30 cellular contexts compared by ENCODE assay signal in genomic region chr22:21573293-21573734, GRCh38. TPM values are rescaled to one million over a fixed set of nuclear protein-coding genes. Genes with fewer than 3 reads are reported as not detected.
DNase-seq lines count a peak whose midpoint lies in the region; ATAC-seq, FAIRE-seq and TF ChIP-seq lines count a peak whose summit lies in the region.
"Had no signal": no experiment of that assay in that cellular context is flagged by ENCODE, and none has a peak within 500 bp of the region (broad histone marks: within the 10 kb centered on the region; RNA-seq: fewer than 3 reads in every experiment).

No MANE protein-coding gene starts in this region.

- no peak for DNase-seq in CD4-positive, CD25-positive, alpha-beta regulatory T cell
- DNase-seq in DND-41 (no peak), K562 (ENCODE audit: extremely low read depth in 1 of 4, low spot score in 3 of 4) (no peak), mesenchymal stem cell (no peak), amygdala (lab: John Stamatoyannopoulos, UW) (no peak)
- no peak for DNase-seq in stimulated activated CD4-positive, alpha-beta T cell treated with anti-CD3 and anti-CD28 coated beads, Interleukin-1b, Interleukin-23, amount 100 ng/mL, for 48 hours
- DNase-seq: activated CD4-positive, CD25-positive, alpha-beta regulatory T cell treated with anti-CD3 and anti-CD28 coated beads, Interleukin-2, amount 50 U/mL, for 72 hours; activated gamma-delta T cell; activated naive CD8-positive, alpha-beta T cell treated with anti-CD3 and anti-CD28 coated beads, Interleukin-2, amount 10 ng/mL, durations not matched to agents 7 days and 5 days; activated T-cell treated with anti-CD3 and anti-CD28 coated beads for 4 hours; H9; Karpas-422; MV-4-11; NCI-H1436 treated with DMSO at 0.1 percent for 48 hours; NCI-H446; NCI-H774; sigmoid colon; stimulated activated CD4-positive, alpha-beta T cell treated with anti-CD3 and anti-CD28 coated beads, Interleukin-15, amount 100 ng/mL, for 24 hours; stimulated activated naive CD4-positive, alpha-beta T cell treated with Interleukin-2 at 50 U/mL for 16 hours had no signal

- H4K91ac ChIP-seq in mesenchymal stem cell (ENCODE audit: low read length), result no peak overlapping the region

- POLR2A ChIA-PET in K562 (lab: Yijun Ruan, JAX), result interaction anchor here (0.6 to 76.8 kb wide), 8 partner anchors 7 to 1617 kb away, joined by 3 to 4622 read pairs (median 4); partner anchors contain the start of genes CCDC116, PPIL2, SDF2L1 and UBE2L3

- H2BK12ac ChIP-seq in mesenchymal stem cell (ENCODE audit: low read length in 2 of 2), result no peak overlapping the region

- no peak overlapping the region for H3K18ac ChIP-seq in mesenchymal stem cell (ENCODE audit: low read depth in 1 of 2, low read length in 2 of 2)

- peaks cover 99% of the 10 kb centered on the region for H3K79me2 ChIP-seq in DND-41 (ENCODE audit: insufficient read depth, low read length)
- H3K79me2 ChIP-seq in K562 (ENCODE audit: control insufficient read depth, insufficient read depth, low read length), result peaks cover 100% of the 10 kb centered on the region

- CTCF ChIA-PET in K562 (lab: Yijun Ruan, JAX; ENCODE audit: low intra/inter-chr PET ratio), result no interaction called here

- peaks cover 44 to 88% (median 70%) of the 10 kb centered on the region in 4 donors for H3K4me1 Mint-ChIP-seq in CD4-positive, CD25-positive, alpha-beta regulatory T cell

- no peak overlapping the region for H3K27ac ChIP-seq in CD4-positive, CD25-positive, alpha-beta regulatory T cell (ENCODE audit: insufficient read depth, low read length, poor library complexity, severe bottlenecking)
- H3K27ac ChIP-seq in DND-41 (ENCODE audit: low read length), result no peak overlapping the region
- peak overlapping the region; percentile 2; the same call in 2 of the 3 replicates for H3K27ac ChIP-seq in K562 (ENCODE audit: extremely low read depth, low read depth, low read length)
- H3K27ac ChIP-seq in mesenchymal stem cell (ENCODE audit: low read length, poor library complexity, severe bottlenecking), result peak overlapping the region; percentile 14
- H3K27ac ChIP-seq: sigmoid colon had no signal

- H3K23ac ChIP-seq in mesenchymal stem cell (ENCODE audit: low read length in 2 of 2), result no peak overlapping the region

- no peaks in the 10 kb centered on the region for H3K79me1 ChIP-seq in mesenchymal stem cell (replicated peaks; ENCODE audit: low read length, poor library complexity, severe bottlenecking)

- no peaks in the 10 kb centered on the region for H3K27me3 ChIP-seq in CD4-positive, CD25-positive, alpha-beta regulatory T cell (ENCODE audit: control insufficient read depth, insufficient read depth, low read length)
- H3K27me3 ChIP-seq in DND-41 (ENCODE audit: insufficient read depth, low read length, poor library complexity) (no peaks in the 10 kb centered on the region), K562 (ENCODE audit: control insufficient read depth in 2 of 2, insufficient read depth in 2 of 2, low read length in 2 of 2) (no peaks in the 10 kb centered on the region), mesenchymal stem cell (ENCODE audit: control insufficient read depth in 1 of 2, insufficient read depth in 1 of 2, low read length in 2 of 2) (no peaks in the 10 kb centered on the region)
- H3K27me3 ChIP-seq: sigmoid colon had no signal

- no peak overlapping the region for H2AK5ac ChIP-seq in mesenchymal stem cell (ENCODE audit: low read length, severe bottlenecking)

- intact Hi-C loops in K562 (cut with micrococcal nuclease), result no loop called here

- FAIRE-seq in K562 (lab: Jason Lieb, UNC), result no peak
- FAIRE-seq: kidney, TTC549, urothelium cell line had no signal

- H3K27ac Mint-ChIP-seq in CD4-positive, CD25-positive, alpha-beta regulatory T cell, result peak overlapping the region in 1 of 3 donors; percentile 36

- H3K4me3 ChIP-seq in CD4-positive, CD25-positive, alpha-beta regulatory T cell (ENCODE audit: low read depth, low read length), result peak overlapping the region; percentile 15
- H3K4me3 ChIP-seq in DND-41 (ENCODE audit: low read depth in 1 of 2, low read length in 2 of 2), result no peak overlapping the region
- no peak overlapping the region for H3K4me3 ChIP-seq in K562
- no peak overlapping the region for H3K4me3 ChIP-seq in mesenchymal stem cell (ENCODE audit: insufficient read depth in 1 of 2, low read depth in 1 of 2, low read length in 2 of 2)
- H3K4me3 ChIP-seq: sigmoid colon had no signal

- ATAC-seq in CD4-positive, CD25-positive, alpha-beta regulatory T cell (ENCODE audit: low read depth in 2 of 2), result no peak
- no peak for ATAC-seq in DND-41 (ENCODE audit: insufficient read depth, low read depth)
- no peak for ATAC-seq in K562
- ATAC-seq in GM21390 (IDR thresholded peaks at IDR 0.05; ENCODE audit: unreplicated experiment), result no peak

- peaks cover 12% of the 10 kb centered on the region for H3K36me3 Mint-ChIP-seq in CD4-positive, CD25-positive, alpha-beta regulatory T cell

- TF ChIP-seq RAD21 in K562 (CRISPR knock-in tag; conservative IDR thresholded peaks at IDR 0.05 in 1 of 2, IDR thresholded peaks at IDR 0.05 in 1 of 2), result no peak

- no peak overlapping the region for H2BK120ac ChIP-seq in mesenchymal stem cell (ENCODE audit: low read depth, low read length)

- H4K8ac ChIP-seq in mesenchymal stem cell (ENCODE audit: low read length), result no peak overlapping the region

- TF ChIP-seq CTCF in DND-41 (IDR thresholded peaks at IDR 0.05; ENCODE audit: borderline replicate concordance, extremely low read depth, low read length, poor library complexity, severe bottlenecking) (no peak), K562 (IDR thresholded peaks at IDR 0.05 in 2 of 3, conservative IDR thresholded peaks at IDR 0.05 in 1 of 3; ENCODE audit: insufficient read depth in 2 of 3, low read depth in 1 of 3, low read length in 3 of 3) (no peak)

- H2BK15ac ChIP-seq in mesenchymal stem cell (ENCODE audit: low read depth, poor library complexity, severe bottlenecking), result no peak overlapping the region

- H3K4me2 ChIP-seq in DND-41 (ENCODE audit: insufficient read depth, low read length), result peak overlapping the region; percentile 24; the same call in 1 of the 2 replicates
- H3K4me2 ChIP-seq in K562 (ENCODE audit: insufficient read depth, low read length), result peak overlapping the region; percentile 31; the same call in 1 of the 2 replicates
- no peak overlapping the region for H3K4me2 ChIP-seq in mesenchymal stem cell (ENCODE audit: low read length, poor library complexity, severe bottlenecking)

- H3K9me3 ChIP-seq in CD4-positive, CD25-positive, alpha-beta regulatory T cell (ENCODE audit: control insufficient read depth in 2 of 2, low read length in 2 of 2), result no peaks in the 10 kb centered on the region
- H3K9me3 ChIP-seq in DND-41 (ENCODE audit: insufficient read depth, low read length, severe bottlenecking), result no peaks in the 10 kb centered on the region
- H3K9me3 ChIP-seq in K562 (replicated peaks; ENCODE audit: control insufficient read depth, insufficient read depth, low read depth, low read length), result no peaks in the 10 kb centered on the region
- H3K9me3 ChIP-seq in mesenchymal stem cell (ENCODE audit: control insufficient read depth, low read length), result no peaks in the 10 kb centered on the region
- H3K9me3 ChIP-seq: sigmoid colon had no signal

- in situ Hi-C loops in K562 (cut with MboI), result loop anchor here (5.0 to 10.0 kb wide), 2 partner anchors 36 to 59 kb away; no protein-coding TSS in a partner anchor

- no peak overlapping the region for H3K4me3 Mint-ChIP-seq in CD4-positive, CD25-positive, alpha-beta regulatory T cell
- H3K4me3 Mint-ChIP-seq: activated naive CD8-positive, alpha-beta T cell treated with anti-CD3 and anti-CD28 coated beads, Interleukin-2, amount 10 ng/mL, durations not matched to agents 7 days and 5 days; CD14-positive monocyte; H9 had no signal

- H3K9ac ChIP-seq in DND-41 (ENCODE audit: low read depth, low read length) (no peak overlapping the region), K562 (ENCODE audit: insufficient read depth in 1 of 2, low read depth in 2 of 2, low read length in 2 of 2) (peak overlapping the region in 1 of 2 experiments; percentile 65; a peak in 2 of 4 replicates), mesenchymal stem cell (ENCODE audit: low read length) (no peak overlapping the region)

- no peak overlapping the region for H2AFZ ChIP-seq in DND-41 (ENCODE audit: low read depth, low read length)
- H2AFZ ChIP-seq in K562 (ENCODE audit: low read depth, low read length), result no peak overlapping the region
- no peak overlapping the region for H2AFZ ChIP-seq in mesenchymal stem cell (ENCODE audit: low read depth, low read length)

- H3K9me1 ChIP-seq in K562 (ENCODE audit: control insufficient read depth, insufficient read depth, low read length), result peaks cover 45% of the 10 kb centered on the region

- H3K27me3 Mint-ChIP-seq in CD4-positive, CD25-positive, alpha-beta regulatory T cell, result no peaks in the 10 kb centered on the region
- H3K27me3 Mint-ChIP-seq: activated naive CD8-positive, alpha-beta T cell treated with anti-CD3 and anti-CD28 coated beads, Interleukin-2, amount 10 ng/mL, durations not matched to agents 7 days and 5 days; progenitor cell of endocrine pancreas had no signal

- TF ChIP-seq EP300 in K562 (IDR thresholded peaks at IDR 0.05; ENCODE audit: low read length), result no peak

- H3K14ac ChIP-seq in mesenchymal stem cell (ENCODE audit: low read length in 2 of 2), result no peak overlapping the region

- WGBS in K562 (ENCODE audit: insufficient coverage, low coverage, missing lambda C conversion rate), result 58% methylated on average over 6 of the region's 6 CpGs
- WGBS in mesenchymal stem cell, result 87% methylated on average over 6 of the region's 6 CpGs

- H3K9me3 Mint-ChIP-seq in CD4-positive, CD25-positive, alpha-beta regulatory T cell, result peaks cover 0 to 2% (median 0%) of the 10 kb centered on the region in 7 donors
- H3K9me3 Mint-ChIP-seq: activated naive CD8-positive, alpha-beta T cell treated with anti-CD3 and anti-CD28 coated beads, Interleukin-2, amount 10 ng/mL, durations not matched to agents 7 days and 5 days; CD14-positive monocyte; H9 had no signal

- H3K4ac ChIP-seq in mesenchymal stem cell (ENCODE audit: low read depth in 1 of 2, low read length in 2 of 2), result no peak overlapping the region

- H3K36me3 ChIP-seq in CD4-positive, CD25-positive, alpha-beta regulatory T cell (ENCODE audit: control insufficient read depth, insufficient read depth, low read length), result peaks cover 11% of the 10 kb centered on the region
- peaks cover 55% of the 10 kb centered on the region for H3K36me3 ChIP-seq in DND-41 (ENCODE audit: insufficient read depth, low read length)
- H3K36me3 ChIP-seq in K562 (ENCODE audit: control insufficient read depth, insufficient read depth, low read length), result peaks cover 68% of the 10 kb centered on the region
- H3K36me3 ChIP-seq in mesenchymal stem cell (ENCODE audit: control insufficient read depth in 1 of 2, insufficient read depth in 2 of 2, low read depth in 1 of 2, low read length in 2 of 2), result peaks cover 2 to 24% of the 10 kb centered on the region in 2 experiments
- H3K36me3 ChIP-seq: sigmoid colon had no signal

- H2BK5ac ChIP-seq in mesenchymal stem cell (ENCODE audit: low read depth, low read length, poor library complexity, severe bottlenecking), result no peak overlapping the region

- H4K20me1 ChIP-seq in DND-41 (ENCODE audit: insufficient read depth, low read length) (peaks cover 86% of the 10 kb centered on the region), K562 (replicated peaks; ENCODE audit: control insufficient read depth, insufficient read depth, low read length) (peaks cover 84% of the 10 kb centered on the region)

- no TSS peak for BruUV-seq in K562 (replicated peaks; lab: Mats Ljungman, UMichigan)

- TF ChIP-seq POLR2A in K562 (conservative IDR thresholded peaks at IDR 0.05), result no peak

- H3K4me1 ChIP-seq in CD4-positive, CD25-positive, alpha-beta regulatory T cell (ENCODE audit: control insufficient read depth, insufficient read depth, low read length, poor library complexity, severe bottlenecking), result peaks cover 65% of the 10 kb centered on the region
- H3K4me1 ChIP-seq in DND-41 (ENCODE audit: insufficient read depth, low read length), result peaks cover 50% of the 10 kb centered on the region
- peaks cover 54 to 58% of the 10 kb centered on the region in 2 experiments for H3K4me1 ChIP-seq in K562 (replicated peaks in 1 of 2; ENCODE audit: control insufficient read depth in 2 of 2, insufficient read depth in 2 of 2, low read length in 2 of 2)
- peaks cover 35% of the 10 kb centered on the region for H3K4me1 ChIP-seq in mesenchymal stem cell (ENCODE audit: control insufficient read depth, insufficient read depth, low read depth, low read length)

RNA-seq across cellular contexts. Expression of gene UBE2L3, which starts 5.8 kb away (rescaled TPM):
- 33.7 TPM for total RNA-seq in CD4-positive, CD25-positive, alpha-beta regulatory T cell
- polyA plus RNA-seq in CD4-positive, CD25-positive, alpha-beta regulatory T cell, result 100 to 1,000 TPM in 3 of 4 donors, 10 to 100 TPM in 1; 98.4 to 124 (median 110) TPM
- 76.2 and 94.2 TPM in 2 replicates for total RNA-seq in K562 (2011; cell fraction: chromatin; rRNA removed; ENCODE audit: low replicate concordance)
- total RNA-seq in K562 (2011; cell fraction: nucleolus; rRNA removed), result 66.2 and 75.7 TPM in 2 replicates
- 78.4 and 92.8 TPM in 2 replicates for total RNA-seq in K562 (2011; cell fraction: nucleoplasm; rRNA removed)
- total RNA-seq in K562 (2014; rRNA removed) (215 and 275 TPM in 2 replicates), K562 (2014; rRNA removed; fragmentation: Illumina TruSeq; extraction: Trizol) (285 and 298 TPM in 2 replicates), K562 (2015; rRNA removed; fragmentation: Illumina TruSeq; extraction: Trizol) (335 and 354 TPM in 2 replicates), K562 (2021) (240 TPM in 2 replicates)
- polyA plus RNA-seq in K562 (2011; rRNA removed) (206 and 218 TPM in 2 replicates), K562 (2014; fragmentation: Illumina TruSeq; extraction: Trizol) (493 and 580 TPM in 2 replicates), K562 (2014; fragmentation: Nextera tagmentation; extraction: Ambion mirVana) (100 to 1,000 TPM; 575 to 625 TPM), K562 (2014; rRNA removed) (266 and 269 TPM in 2 replicates)
- polyA plus RNA-seq in K562 (2011; cell fraction: cytosol; rRNA removed), result 145 and 195 TPM in 2 replicates
- polyA plus RNA-seq in K562 (2011; cell fraction: nucleus; rRNA removed), result 56.6 and 72.9 TPM in 2 replicates
- polyA plus RNA-seq in K562 (2012), result 253 and 378 TPM in 2 replicates
- polyA minus RNA-seq in K562 (2011; rRNA and poly(A)+ RNA removed), result 172 and 189 TPM in 2 replicates
- polyA minus RNA-seq in K562 (2011; cell fraction: cytosol; rRNA and poly(A)+ RNA removed), result 89.8 and 112 TPM in 2 replicates
- 25.2 and 45.9 TPM in 2 replicates for polyA minus RNA-seq in K562 (2011; cell fraction: nucleus; rRNA and poly(A)+ RNA removed)
- 121 TPM for polyA plus RNA-seq in mesenchymal stem cell (2013, experiment 1 of 2)
- polyA plus RNA-seq in mesenchymal stem cell (2013, experiment 2 of 2), result 121 TPM

RNA-seq across cellular contexts. Expression of gene RIMBP3C, which starts 22.1 kb away (rescaled TPM):
- total RNA-seq in CD4-positive, CD25-positive, alpha-beta regulatory T cell, result 0.47 TPM
- polyA plus RNA-seq in CD4-positive, CD25-positive, alpha-beta regulatory T cell, result under 1 TPM in 3 of 4 donors, not detected in 1; 0.38 to 0.87 (median 0.52) TPM
- 0.79 and 1.6 TPM in 2 replicates for total RNA-seq in K562 (2011; cell fraction: chromatin; rRNA removed; ENCODE audit: low replicate concordance)
- total RNA-seq in K562 (2011; cell fraction: nucleolus; rRNA removed), result 2.1 and 2.3 TPM in 2 replicates
- total RNA-seq in K562 (2011; cell fraction: nucleoplasm; rRNA removed), result 1.0 TPM in 1 of 2 replicates, not detected in the other
- total RNA-seq in K562 (2014; rRNA removed) (0.65 and 0.77 TPM in 2 replicates), K562 (2014; rRNA removed; fragmentation: Illumina TruSeq; extraction: Trizol) (0.06 and 0.15 TPM in 2 replicates), K562 (2015; rRNA removed; fragmentation: Illumina TruSeq; extraction: Trizol) (0.25 and 0.34 TPM in 2 replicates), K562 (2021) (0.89 and 0.98 TPM in 2 replicates)
- polyA plus RNA-seq in K562 (2011; rRNA removed) (0.13 and 0.19 TPM in 2 replicates), K562 (2014; fragmentation: Illumina TruSeq; extraction: Trizol) (0.09 and 0.26 TPM in 2 replicates), K562 (2014; fragmentation: Nextera tagmentation; extraction: Ambion mirVana) (not detected), K562 (2014; rRNA removed) (0.17 TPM in 1 of 2 replicates, not detected in the other)
- 0.06 TPM in 1 of 2 replicates, not detected in the other for polyA plus RNA-seq in K562 (2011; cell fraction: cytosol; rRNA removed)
- 0.16 and 0.41 TPM in 2 replicates for polyA plus RNA-seq in K562 (2011; cell fraction: nucleus; rRNA removed)
- 0.75 and 0.85 TPM in 2 replicates for polyA plus RNA-seq in K562 (2012)
- polyA minus RNA-seq in K562 (2011; rRNA and poly(A)+ RNA removed), result 0.60 and 0.90 TPM in 2 replicates
- 1.2 and 2.5 TPM in 2 replicates for polyA minus RNA-seq in K562 (2011; cell fraction: cytosol; rRNA and poly(A)+ RNA removed)
- 2.3 and 4.4 TPM in 2 replicates for polyA minus RNA-seq in K562 (2011; cell fraction: nucleus; rRNA and poly(A)+ RNA removed)
- polyA plus RNA-seq in mesenchymal stem cell (2013, experiment 1 of 2), result 0.11 TPM
- polyA plus RNA-seq in mesenchymal stem cell (2013, experiment 2 of 2), result 0.11 TPM
- total RNA-seq: glomerular endothelial cell, RPMI7951 had no signal

RNA-seq across cellular contexts. Expression of gene YDJC, which starts 56.5 kb away (rescaled TPM):
- total RNA-seq in CD4-positive, CD25-positive, alpha-beta regulatory T cell, result 34.4 TPM
- 10 to 100 TPM; 55.0 to 70.0 (median 55.6) TPM for polyA plus RNA-seq in CD4-positive, CD25-positive, alpha-beta regulatory T cell
- total RNA-seq in K562 (2011; cell fraction: chromatin; rRNA removed; ENCODE audit: low replicate concordance), result 121 and 504 TPM in 2 replicates
- total RNA-seq in K562 (2011; cell fraction: nucleolus; rRNA removed), result 857 and 885 TPM in 2 replicates
- 325 and 370 TPM in 2 replicates for total RNA-seq in K562 (2011; cell fraction: nucleoplasm; rRNA removed)
- total RNA-seq in K562 (2014; rRNA removed) (871 and 1,007 TPM in 2 replicates), K562 (2014; rRNA removed; fragmentation: Illumina TruSeq; extraction: Trizol) (69.0 and 87.5 TPM in 2 replicates), K562 (2015; rRNA removed; fragmentation: Illumina TruSeq; extraction: Trizol) (164 and 196 TPM in 2 replicates), K562 (2021) (626 and 641 TPM in 2 replicates)
- polyA plus RNA-seq in K562 (2011; rRNA removed) (203 and 277 TPM in 2 replicates), K562 (2014; fragmentation: Illumina TruSeq; extraction: Trizol) (106 and 159 TPM in 2 replicates), K562 (2014; fragmentation: Nextera tagmentation; extraction: Ambion mirVana) (10 to 100 TPM; 13.5 to 23.5 TPM), K562 (2014; rRNA removed) (707 and 732 TPM in 2 replicates)
- 382 and 1,449 TPM in 2 replicates for polyA plus RNA-seq in K562 (2011; cell fraction: cytosol; rRNA removed)
- 629 and 1,089 TPM in 2 replicates for polyA plus RNA-seq in K562 (2011; cell fraction: nucleus; rRNA removed)
- polyA plus RNA-seq in K562 (2012), result 282 and 288 TPM in 2 replicates
- polyA minus RNA-seq in K562 (2011; rRNA and poly(A)+ RNA removed), result 35.0 and 44.2 TPM in 2 replicates
- polyA minus RNA-seq in K562 (2011; cell fraction: cytosol; rRNA and poly(A)+ RNA removed), result 212 and 264 TPM in 2 replicates
- polyA minus RNA-seq in K562 (2011; cell fraction: nucleus; rRNA and poly(A)+ RNA removed), result 294 and 313 TPM in 2 replicates
- 13.7 TPM for polyA plus RNA-seq in mesenchymal stem cell (2013, experiment 1 of 2)
- polyA plus RNA-seq in mesenchymal stem cell (2013, experiment 2 of 2), result 13.9 TPM

RNA-seq across cellular contexts. Expression of gene CCDC116, which starts 59.2 kb away (rescaled TPM):
- not detected for total RNA-seq in CD4-positive, CD25-positive, alpha-beta regulatory T cell
- polyA plus RNA-seq in CD4-positive, CD25-positive, alpha-beta regulatory T cell, result not detected
- total RNA-seq in K562 (2011; cell fraction: chromatin; rRNA removed; ENCODE audit: low replicate concordance), result 11.2 and 34.3 TPM in 2 replicates
- total RNA-seq in K562 (2011; cell fraction: nucleolus; rRNA removed), result 28.7 and 33.9 TPM in 2 replicates
- total RNA-seq in K562 (2011; cell fraction: nucleoplasm; rRNA removed), result 18.1 and 19.5 TPM in 2 replicates
- total RNA-seq in K562 (2014; rRNA removed) (9.3 and 13.6 TPM in 2 replicates), K562 (2014; rRNA removed; fragmentation: Illumina TruSeq; extraction: Trizol) (2.1 and 2.8 TPM in 2 replicates), K562 (2015; rRNA removed; fragmentation: Illumina TruSeq; extraction: Trizol) (4.7 and 5.2 TPM in 2 replicates), K562 (2021) (11.3 and 15.6 TPM in 2 replicates)
- polyA plus RNA-seq in K562 (2011; rRNA removed) (1.6 and 2.1 TPM in 2 replicates), K562 (2014; fragmentation: Illumina TruSeq; extraction: Trizol) (6.3 and 8.9 TPM in 2 replicates), K562 (2014; fragmentation: Nextera tagmentation; extraction: Ambion mirVana) (1 to 10 TPM; 1.6 to 2.3 TPM), K562 (2014; rRNA removed) (7.1 and 8.6 TPM in 2 replicates)
- polyA plus RNA-seq in K562 (2011; cell fraction: cytosol; rRNA removed), result 1.8 and 5.8 TPM in 2 replicates
- polyA plus RNA-seq in K562 (2011; cell fraction: nucleus; rRNA removed), result 6.5 and 19.5 TPM in 2 replicates
- 5.2 and 6.4 TPM in 2 replicates for polyA plus RNA-seq in K562 (2012)
- polyA minus RNA-seq in K562 (2011; rRNA and poly(A)+ RNA removed), result 1.3 and 1.8 TPM in 2 replicates
- 1.5 and 3.9 TPM in 2 replicates for polyA minus RNA-seq in K562 (2011; cell fraction: cytosol; rRNA and poly(A)+ RNA removed)
- polyA minus RNA-seq in K562 (2011; cell fraction: nucleus; rRNA and poly(A)+ RNA removed), result 8.3 and 12.3 TPM in 2 replicates
- 0.18 TPM for polyA plus RNA-seq in mesenchymal stem cell (2013, experiment 1 of 2)
- polyA plus RNA-seq in mesenchymal stem cell (2013, experiment 2 of 2), result 0.11 TPM
- total RNA-seq: G401, lung microvascular endothelial cell, temporal lobe had no signal
- polyA plus RNA-seq: CD14-positive monocyte had no signal

Comparison
In these comparisons a context has a peak if more than half of its experiments do, and no peak if none do; other contexts are left out.
1. H3K27ac ChIP-seq: peak in K562 (single experiment) and mesenchymal stem cell (single experiment); none in CD4-positive, CD25-positive, alpha-beta regulatory T cell (single experiment) and DND-41 (single experiment).